Comparison of ENCODE assay signal across 8 cellular contexts in genomic region chr11:68030318-68031135, GRCh38. TPM values are rescaled to one million over a fixed set of nuclear protein-coding genes. Genes with fewer than 3 reads are reported as not detected.
DNase-seq lines count a peak whose midpoint lies in the region; ATAC-seq, FAIRE-seq and TF ChIP-seq lines count a peak whose summit lies in the region.

Gene NDUFS8 (plus strand): TSS chr11:68030681. CDS start chr11:68032152, 1,471 bp downstream.

- peaks cover 5% of the 10 kb centered on the region for H3K36me3 ChIP-seq in rectal smooth muscle tissue (ENCODE audit: control insufficient read depth, insufficient read depth, low read length)
- no peaks in the 10 kb centered on the region for H3K36me3 ChIP-seq in aorta (ENCODE audit: control insufficient read depth in 1 of 2, insufficient read depth in 2 of 2, low read length in 1 of 2)

- in situ Hi-C loops in astrocyte of the cerebellum (cut with HindIII; ENCODE audit: low sequenced_read_pairs), result no loop called here

- peak within 1 kb of the TSS; percentile 87 for H3K4me3 ChIP-seq in astrocyte of the cerebellum (ENCODE audit: low read depth, low read length)
- peak within 1 kb of the TSS; percentile 98 for H3K4me3 ChIP-seq in rectal smooth muscle tissue (ENCODE audit: low read length)
- H3K4me3 ChIP-seq in aorta (ENCODE audit: low read length in 2 of 2), result peak within 1 kb of the TSS; percentile 44 to 71

- no peaks in the 10 kb centered on the region for H3K9me3 ChIP-seq in aorta (ENCODE audit: control insufficient read depth, low read length)

- H3K4me1 ChIP-seq in rectal smooth muscle tissue (ENCODE audit: control insufficient read depth, insufficient read depth, low read length) (peaks cover 13% of the 10 kb centered on the region), aorta (ENCODE audit: control insufficient read depth in 1 of 2, insufficient read depth in 2 of 2, low read length in 2 of 2) (no peaks in the 10 kb centered on the region)

- H3K9ac ChIP-seq in rectal smooth muscle tissue (ENCODE audit: low read length), result peak within 1 kb of the TSS; percentile 94

- intact Hi-C loops in aorta (cut with DNase I), result loop anchor here in 1 of 2 donors (2.0 kb wide), 1 partner anchor 20 kb away; the partner anchor contains the start of gene ALDH3B1

- no peak for TF ChIP-seq CTCF in astrocyte of the cerebellum (IDR thresholded peaks at IDR 0.05; ENCODE audit: low read depth, low read length, missing control alignments)

- FAIRE-seq in GM18507 (lab: Jason Lieb, UNC), result peak; percentile 100

- H3K27ac ChIP-seq in rectal smooth muscle tissue (ENCODE audit: low read depth, low read length), result peak within 1 kb of the TSS; percentile 92
- H3K27ac ChIP-seq in aorta (ENCODE audit: low read depth in 1 of 2, low read length in 2 of 2), result peak within 1 kb of the TSS in 1 of 2 donors; percentile 37

- ATAC-seq in HG02981 (IDR thresholded peaks at IDR 0.05; ENCODE audit: unreplicated experiment), result peak; percentile 92
- peak; percentile 96 for ATAC-seq in aorta (ENCODE audit: low FRiP score)

- peak; percentile 97 for DNase-seq in GM18507 (ENCODE audit: extremely low spot score, insufficient read length, low read depth)
- DNase-seq in NCI-H2029 treated with DMSO at 0.1 percent for 48 hours (lab: John Stamatoyannopoulos, UW), result peak; percentile 99
- DNase-seq in T-helper 9 cell, result peak; percentile 93
- peak; percentile 98 for DNase-seq in astrocyte of the cerebellum (ENCODE audit: low read depth)
- DNase-seq in hepatic stellate cell (ENCODE audit: low spot score), result peak; percentile 100
- peak; percentile 96 to 99 for DNase-seq in aorta

- WGBS in aorta, 2 donors, result 0% methylated on average over 56 of the region's 56 CpGs

- no peaks in the 10 kb centered on the region for H3K27me3 ChIP-seq in rectal smooth muscle tissue (ENCODE audit: control insufficient read depth, insufficient read depth, low read length)
- no peaks in the 10 kb centered on the region for H3K27me3 ChIP-seq in aorta (ENCODE audit: control insufficient read depth in 1 of 2, insufficient read depth in 2 of 2, low read length in 1 of 2)

RNA-seq across cellular contexts. Expression of gene NDUFS8, which starts in this region (rescaled TPM):
- total RNA-seq in aorta, result 10 to 100 TPM; 70.1 to 76.7 TPM
- 100 to 1,000 TPM in 1 of 2 donors, 10 to 100 TPM in 1; 92.0 to 159 TPM for polyA plus RNA-seq in aorta
